In the genomic region with DNA sequence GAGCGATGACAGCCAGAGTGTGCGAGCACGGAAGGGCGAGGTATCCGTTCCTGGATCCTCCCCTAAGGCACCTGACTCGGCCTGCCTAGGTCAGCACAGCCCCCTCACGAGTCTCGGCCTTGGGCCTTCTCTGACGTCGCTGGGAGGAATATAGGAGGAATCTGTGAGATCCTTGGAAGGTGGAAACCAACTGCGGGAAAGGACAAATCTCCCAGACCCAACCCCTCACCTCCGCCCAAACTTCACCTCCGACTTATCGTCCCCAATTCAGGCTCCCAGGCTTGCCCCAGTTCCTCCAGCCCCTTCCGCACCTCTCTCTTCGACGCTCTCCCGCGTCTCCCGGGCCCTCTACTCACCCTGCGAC, we compare ENCODE assay signal across 1 cellular context.
A peak's percentile ranks its signal among the peaks of the same experiment; 100 is the strongest.
TF ChIP-seq lines count a peak whose summit lies in the region.

No MANE protein-coding gene starts in this region.

TF ChIP-seq in K562, 482 proteins besides CTCF, POLR2A, EP300 and RAD21 (continued from another document and continues in another):
- TF ChIP-seq, protein P1, sequence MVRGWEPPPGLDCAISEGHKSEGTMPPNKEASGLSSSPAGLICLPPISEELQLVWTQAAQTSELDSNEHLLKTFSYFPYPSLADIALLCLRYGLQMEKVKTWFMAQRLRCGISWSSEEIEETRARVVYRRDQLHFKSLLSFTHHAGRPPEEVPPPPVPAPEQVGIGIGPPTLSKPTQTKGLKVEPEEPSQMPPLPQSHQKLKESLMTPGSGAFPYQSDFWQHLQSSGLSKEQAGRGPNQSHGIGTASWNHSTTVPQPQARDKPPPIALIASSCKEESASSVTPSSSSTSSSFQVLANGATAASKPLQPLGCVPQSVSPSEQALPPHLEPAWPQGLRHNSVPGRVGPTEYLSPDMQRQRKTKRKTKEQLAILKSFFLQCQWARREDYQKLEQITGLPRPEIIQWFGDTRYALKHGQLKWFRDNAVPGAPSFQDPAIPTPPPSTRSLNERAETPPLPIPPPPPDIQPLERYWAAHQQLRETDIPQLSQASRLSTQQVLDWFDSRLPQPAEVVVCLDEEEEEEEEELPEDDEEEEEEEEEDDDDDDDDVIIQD (CRISPR knock-in tag; IDR thresholded peaks at IDR 0.05) = no peak
- TF ChIP-seq MAFF (IDR thresholded peaks at IDR 0.05; ENCODE audit: low read length) (no peak), MLLT1 (IDR thresholded peaks at IDR 0.05) (no peak), ZFP36 (IDR thresholded peaks at IDR 0.05; ENCODE audit: low read depth, low read length, partially characterized antibody) (no peak), GTF2A2 (tag; IDR thresholded peaks at IDR 0.05) (no peak), JUND (IDR thresholded peaks at IDR 0.05; ENCODE audit: borderline replicate concordance, low read depth, low read length) (no peak), JUND (tag; IDR thresholded peaks at IDR 0.05; ENCODE audit: borderline replicate concordance, low read depth, low read length) (no peak), STAG1 (CRISPR knock-in tag; IDR thresholded peaks at IDR 0.05; ENCODE audit: borderline replicate concordance) (no peak; the same call in 1 of the 2 replicates), CHD1 (IDR thresholded peaks at IDR 0.05; ENCODE audit: low read length) (peak; percentile 54), BCLAF1 (IDR thresholded peaks at IDR 0.05; ENCODE audit: borderline replicate concordance in 1 of 2, control insufficient read depth in 1 of 2, low read depth in 2 of 2, low read length in 1 of 2) (no peak), PRMT5 (CRISPR knock-in tag; IDR thresholded peaks at IDR 0.05) (no peak), FOXK1 (CRISPR knock-in tag; IDR thresholded peaks at IDR 0.05; ENCODE audit: borderline replicate concordance) (0 out of 2 replicates have a peak, but pooled peaks have one; percentile 72), COPS2 (conservative IDR thresholded peaks at IDR 0.05) (no peak)
- TF ChIP-seq, protein P2, sequence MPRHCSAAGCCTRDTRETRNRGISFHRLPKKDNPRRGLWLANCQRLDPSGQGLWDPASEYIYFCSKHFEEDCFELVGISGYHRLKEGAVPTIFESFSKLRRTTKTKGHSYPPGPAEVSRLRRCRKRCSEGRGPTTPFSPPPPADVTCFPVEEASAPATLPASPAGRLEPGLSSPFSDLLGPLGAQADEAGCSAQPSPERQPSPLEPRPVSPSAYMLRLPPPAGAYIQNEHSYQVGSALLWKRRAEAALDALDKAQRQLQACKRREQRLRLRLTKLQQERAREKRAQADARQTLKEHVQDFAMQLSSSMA (CRISPR knock-in tag; IDR thresholded peaks at IDR 0.05) = no peak
- TF ChIP-seq, protein P3, sequence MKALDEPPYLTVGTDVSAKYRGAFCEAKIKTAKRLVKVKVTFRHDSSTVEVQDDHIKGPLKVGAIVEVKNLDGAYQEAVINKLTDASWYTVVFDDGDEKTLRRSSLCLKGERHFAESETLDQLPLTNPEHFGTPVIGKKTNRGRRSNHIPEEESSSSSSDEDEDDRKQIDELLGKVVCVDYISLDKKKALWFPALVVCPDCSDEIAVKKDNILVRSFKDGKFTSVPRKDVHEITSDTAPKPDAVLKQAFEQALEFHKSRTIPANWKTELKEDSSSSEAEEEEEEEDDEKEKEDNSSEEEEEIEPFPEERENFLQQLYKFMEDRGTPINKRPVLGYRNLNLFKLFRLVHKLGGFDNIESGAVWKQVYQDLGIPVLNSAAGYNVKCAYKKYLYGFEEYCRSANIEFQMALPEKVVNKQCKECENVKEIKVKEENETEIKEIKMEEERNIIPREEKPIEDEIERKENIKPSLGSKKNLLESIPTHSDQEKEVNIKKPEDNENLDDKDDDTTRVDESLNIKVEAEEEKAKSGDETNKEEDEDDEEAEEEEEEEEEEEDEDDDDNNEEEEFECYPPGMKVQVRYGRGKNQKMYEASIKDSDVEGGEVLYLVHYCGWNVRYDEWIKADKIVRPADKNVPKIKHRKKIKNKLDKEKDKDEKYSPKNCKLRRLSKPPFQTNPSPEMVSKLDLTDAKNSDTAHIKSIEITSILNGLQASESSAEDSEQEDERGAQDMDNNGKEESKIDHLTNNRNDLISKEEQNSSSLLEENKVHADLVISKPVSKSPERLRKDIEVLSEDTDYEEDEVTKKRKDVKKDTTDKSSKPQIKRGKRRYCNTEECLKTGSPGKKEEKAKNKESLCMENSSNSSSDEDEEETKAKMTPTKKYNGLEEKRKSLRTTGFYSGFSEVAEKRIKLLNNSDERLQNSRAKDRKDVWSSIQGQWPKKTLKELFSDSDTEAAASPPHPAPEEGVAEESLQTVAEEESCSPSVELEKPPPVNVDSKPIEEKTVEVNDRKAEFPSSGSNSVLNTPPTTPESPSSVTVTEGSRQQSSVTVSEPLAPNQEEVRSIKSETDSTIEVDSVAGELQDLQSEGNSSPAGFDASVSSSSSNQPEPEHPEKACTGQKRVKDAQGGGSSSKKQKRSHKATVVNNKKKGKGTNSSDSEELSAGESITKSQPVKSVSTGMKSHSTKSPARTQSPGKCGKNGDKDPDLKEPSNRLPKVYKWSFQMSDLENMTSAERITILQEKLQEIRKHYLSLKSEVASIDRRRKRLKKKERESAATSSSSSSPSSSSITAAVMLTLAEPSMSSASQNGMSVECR (CRISPR knock-in tag; IDR thresholded peaks at IDR 0.05) = 0 out of 2 replicates have a peak, but pooled peaks have one; percentile 2
- TF ChIP-seq, protein P4, sequence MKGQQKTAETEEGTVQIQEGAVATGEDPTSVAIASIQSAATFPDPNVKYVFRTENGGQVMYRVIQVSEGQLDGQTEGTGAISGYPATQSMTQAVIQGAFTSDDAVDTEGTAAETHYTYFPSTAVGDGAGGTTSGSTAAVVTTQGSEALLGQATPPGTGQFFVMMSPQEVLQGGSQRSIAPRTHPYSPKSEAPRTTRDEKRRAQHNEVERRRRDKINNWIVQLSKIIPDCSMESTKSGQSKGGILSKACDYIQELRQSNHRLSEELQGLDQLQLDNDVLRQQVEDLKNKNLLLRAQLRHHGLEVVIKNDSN (CRISPR knock-in tag; IDR thresholded peaks at IDR 0.05) = no peak
- TF ChIP-seq, protein P5, sequence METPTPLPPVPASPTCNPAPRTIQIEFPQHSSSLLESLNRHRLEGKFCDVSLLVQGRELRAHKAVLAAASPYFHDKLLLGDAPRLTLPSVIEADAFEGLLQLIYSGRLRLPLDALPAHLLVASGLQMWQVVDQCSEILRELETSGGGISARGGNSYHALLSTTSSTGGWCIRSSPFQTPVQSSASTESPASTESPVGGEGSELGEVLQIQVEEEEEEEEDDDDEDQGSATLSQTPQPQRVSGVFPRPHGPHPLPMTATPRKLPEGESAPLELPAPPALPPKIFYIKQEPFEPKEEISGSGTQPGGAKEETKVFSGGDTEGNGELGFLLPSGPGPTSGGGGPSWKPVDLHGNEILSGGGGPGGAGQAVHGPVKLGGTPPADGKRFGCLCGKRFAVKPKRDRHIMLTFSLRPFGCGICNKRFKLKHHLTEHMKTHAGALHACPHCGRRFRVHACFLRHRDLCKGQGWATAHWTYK (CRISPR knock-in tag; IDR thresholded peaks at IDR 0.05) = no peak
- TF ChIP-seq, protein P6, sequence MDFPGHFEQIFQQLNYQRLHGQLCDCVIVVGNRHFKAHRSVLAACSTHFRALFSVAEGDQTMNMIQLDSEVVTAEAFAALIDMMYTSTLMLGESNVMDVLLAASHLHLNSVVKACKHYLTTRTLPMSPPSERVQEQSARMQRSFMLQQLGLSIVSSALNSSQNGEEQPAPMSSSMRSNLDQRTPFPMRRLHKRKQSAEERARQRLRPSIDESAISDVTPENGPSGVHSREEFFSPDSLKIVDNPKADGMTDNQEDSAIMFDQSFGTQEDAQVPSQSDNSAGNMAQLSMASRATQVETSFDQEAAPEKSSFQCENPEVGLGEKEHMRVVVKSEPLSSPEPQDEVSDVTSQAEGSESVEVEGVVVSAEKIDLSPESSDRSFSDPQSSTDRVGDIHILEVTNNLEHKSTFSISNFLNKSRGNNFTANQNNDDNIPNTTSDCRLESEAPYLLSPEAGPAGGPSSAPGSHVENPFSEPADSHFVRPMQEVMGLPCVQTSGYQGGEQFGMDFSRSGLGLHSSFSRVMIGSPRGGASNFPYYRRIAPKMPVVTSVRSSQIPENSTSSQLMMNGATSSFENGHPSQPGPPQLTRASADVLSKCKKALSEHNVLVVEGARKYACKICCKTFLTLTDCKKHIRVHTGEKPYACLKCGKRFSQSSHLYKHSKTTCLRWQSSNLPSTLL (IDR thresholded peaks at IDR 0.05) = no peak
- TF ChIP-seq, protein P7, sequence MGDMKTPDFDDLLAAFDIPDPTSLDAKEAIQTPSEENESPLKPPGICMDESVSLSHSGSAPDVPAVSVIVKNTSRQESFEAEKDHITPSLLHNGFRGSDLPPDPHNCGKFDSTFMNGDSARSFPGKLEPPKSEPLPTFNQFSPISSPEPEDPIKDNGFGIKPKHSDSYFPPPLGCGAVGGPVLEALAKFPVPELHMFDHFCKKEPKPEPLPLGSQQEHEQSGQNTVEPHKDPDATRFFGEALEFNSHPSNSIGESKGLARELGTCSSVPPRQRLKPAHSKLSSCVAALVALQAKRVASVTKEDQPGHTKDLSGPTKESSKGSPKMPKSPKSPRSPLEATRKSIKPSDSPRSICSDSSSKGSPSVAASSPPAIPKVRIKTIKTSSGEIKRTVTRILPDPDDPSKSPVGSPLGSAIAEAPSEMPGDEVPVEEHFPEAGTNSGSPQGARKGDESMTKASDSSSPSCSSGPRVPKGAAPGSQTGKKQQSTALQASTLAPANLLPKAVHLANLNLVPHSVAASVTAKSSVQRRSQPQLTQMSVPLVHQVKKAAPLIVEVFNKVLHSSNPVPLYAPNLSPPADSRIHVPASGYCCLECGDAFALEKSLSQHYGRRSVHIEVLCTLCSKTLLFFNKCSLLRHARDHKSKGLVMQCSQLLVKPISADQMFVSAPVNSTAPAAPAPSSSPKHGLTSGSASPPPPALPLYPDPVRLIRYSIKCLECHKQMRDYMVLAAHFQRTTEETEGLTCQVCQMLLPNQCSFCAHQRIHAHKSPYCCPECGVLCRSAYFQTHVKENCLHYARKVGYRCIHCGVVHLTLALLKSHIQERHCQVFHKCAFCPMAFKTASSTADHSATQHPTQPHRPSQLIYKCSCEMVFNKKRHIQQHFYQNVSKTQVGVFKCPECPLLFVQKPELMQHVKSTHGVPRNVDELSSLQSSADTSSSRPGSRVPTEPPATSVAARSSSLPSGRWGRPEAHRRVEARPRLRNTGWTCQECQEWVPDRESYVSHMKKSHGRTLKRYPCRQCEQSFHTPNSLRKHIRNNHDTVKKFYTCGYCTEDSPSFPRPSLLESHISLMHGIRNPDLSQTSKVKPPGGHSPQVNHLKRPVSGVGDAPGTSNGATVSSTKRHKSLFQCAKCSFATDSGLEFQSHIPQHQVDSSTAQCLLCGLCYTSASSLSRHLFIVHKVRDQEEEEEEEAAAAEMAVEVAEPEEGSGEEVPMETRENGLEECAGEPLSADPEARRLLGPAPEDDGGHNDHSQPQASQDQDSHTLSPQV (IDR thresholded peaks at IDR 0.05) = 0 out of 2 replicates have a peak, but pooled peaks have one; percentile 28
